In the genomic region with DNA sequence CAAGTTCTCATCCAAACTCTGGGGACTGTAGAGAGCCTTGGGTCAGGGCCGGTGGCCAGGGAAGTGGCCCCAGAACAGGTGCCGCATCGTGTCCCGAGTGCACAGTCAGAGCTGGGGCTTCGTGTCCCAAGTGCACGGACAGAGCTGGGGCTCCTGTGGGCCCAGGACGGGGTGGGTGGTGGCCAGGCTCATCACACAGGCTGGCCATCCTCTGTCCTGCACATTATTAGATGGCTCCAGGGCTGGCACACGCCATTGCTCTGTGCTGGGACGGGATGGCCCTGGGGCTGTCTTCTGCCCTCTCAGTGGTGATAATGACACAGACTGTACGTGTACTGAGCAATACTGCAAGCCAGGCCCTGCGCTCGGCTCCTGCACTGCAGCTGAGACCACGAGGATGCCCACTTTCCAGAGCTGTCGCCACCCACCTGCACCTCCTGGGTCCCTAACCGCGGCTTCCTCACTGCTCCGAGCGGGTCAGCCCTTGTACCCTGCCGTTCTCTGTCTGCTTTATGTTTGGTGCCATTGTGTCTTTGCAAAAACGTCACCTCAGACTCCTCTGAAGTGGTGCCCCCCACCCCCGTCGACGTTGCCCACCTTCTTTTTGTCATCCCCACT, we compare ENCODE assay signal across 8 cellular contexts. TPM values are rescaled to one million over a fixed set of nuclear protein-coding genes. Genes with fewer than 3 reads are reported as not detected.
A peak's percentile ranks its signal among the peaks of the same experiment; 100 is the strongest.
DNase-seq lines count a peak whose midpoint lies in the region; ATAC-seq and TF ChIP-seq lines count a peak whose summit lies in the region.
"Had no signal": no experiment of that assay in that cellular context is flagged by ENCODE, and none has a peak within 500 bp of the region (broad histone marks: within the 10 kb centered on the region; RNA-seq: fewer than 3 reads in every experiment).

No MANE protein-coding gene starts in this region.

- H3K4me3 ChIP-seq in HCT116 (replicated peaks in 1 of 2; ENCODE audit: low read depth in 1 of 2, low read length in 2 of 2) (peak overlapping the region; percentile 82 to 88), hepatocyte (peak overlapping the region; percentile 95)

- H3K27me3 ChIP-seq in HCT116 (ENCODE audit: insufficient read depth, low read length) = no peaks in the 10 kb centered on the region
- no peaks in the 10 kb centered on the region for H3K27me3 ChIP-seq in hepatocyte

- H3K4me1 ChIP-seq in HCT116 (ENCODE audit: control insufficient read depth in 1 of 2, insufficient read depth in 2 of 2, low read length in 2 of 2) = peaks cover 15 to 41% of the 10 kb centered on the region in 2 experiments; a peak in 3 of 4 replicates
- H3K4me1 ChIP-seq in hepatocyte (ENCODE audit: insufficient read depth) = peaks cover 60% of the 10 kb centered on the region

- peak overlapping the region; percentile 56 for H3K27ac Mint-ChIP-seq in activated CD4-positive, alpha-beta memory T cell treated with anti-CD3 and anti-CD28 coated beads, Interleukin-2, amount 10 ng/mL, durations not matched to agents 7 days and 5 days
- H3K27ac Mint-ChIP-seq in stimulated activated memory B cell treated with anti-CD40 and anti-IgM and Interleukin-4, amounts not matched to agents 10 μg/mL and 1 μg/mL and 100 μg/mL, for 72 hours = peak overlapping the region; percentile 83

- no peaks in the 10 kb centered on the region for H3K9me2 ChIP-seq in HCT116 (ENCODE audit: insufficient read depth)
- no peaks in the 10 kb centered on the region for H3K9me2 ChIP-seq in hepatocyte (replicated peaks; ENCODE audit: insufficient read depth)

- POLR2A ChIA-PET in HCT116 (lab: Charles Lee) = no interaction called here
- POLR2A ChIA-PET in activated CD4-positive, alpha-beta memory T cell treated with anti-CD3 and anti-CD28 coated beads, Interleukin-2, amount 10 ng/mL, durations not matched to agents 7 days and 5 days (lab: Charles Lee) = interaction anchor here (1.3 to 1.6 kb wide), 2 partner anchors 13 to 46 kb away, joined by 4 read pairs; no protein-coding TSS in a partner anchor

- ATAC-seq in HCT116 (no peak), GM18909 (IDR thresholded peaks at IDR 0.05; ENCODE audit: poor library complexity, unreplicated experiment) (no peak)
- ATAC-seq in stimulated activated memory B cell treated with anti-CD40 and anti-IgM and Interleukin-4, amounts not matched to agents 10 μg/mL and 1 μg/mL and 100 μg/mL, for 72 hours = no peak

- no peak for TF ChIP-seq POLR2A in HCT116 (IDR thresholded peaks at IDR 0.05; ENCODE audit: borderline replicate concordance, extremely low read depth, insufficient read depth, insufficient read length)

- no peaks in the 10 kb centered on the region for H3K27me3 Mint-ChIP-seq in activated CD4-positive, alpha-beta memory T cell treated with anti-CD3 and anti-CD28 coated beads, Interleukin-2, amount 10 ng/mL, durations not matched to agents 7 days and 5 days
- H3K27me3 Mint-ChIP-seq in stimulated activated memory B cell treated with anti-CD40 and anti-IgM and Interleukin-4, amounts not matched to agents 10 μg/mL and 1 μg/mL and 100 μg/mL, for 72 hours = no peaks in the 10 kb centered on the region

- H3K36me3 ChIP-seq in HCT116 (ENCODE audit: control insufficient read depth in 1 of 2, insufficient read depth in 2 of 2, low read length in 2 of 2) (peaks cover 0 to 5% of the 10 kb centered on the region in 2 experiments; a peak in 1 of 4 replicates), hepatocyte (replicated peaks; ENCODE audit: insufficient read depth, low read depth) (no peaks in the 10 kb centered on the region)

- no peak for DNase-seq in HCT116 (ENCODE audit: low read depth, low spot score)
- DNase-seq in activated CD4-positive, alpha-beta memory T cell treated with anti-CD3 and anti-CD28 coated beads, Interleukin-2, amount 10 ng/mL, durations not matched to agents 7 days and 5 days = no peak
- no peak for DNase-seq in hepatocyte (ENCODE audit: low spot score)
- DNase-seq in NCI-H345 (lab: John Stamatoyannopoulos, UW) = no peak
- DNase-seq in NCI-H226 = no peak
- DNase-seq: activated effector memory CD4-positive, alpha-beta T cell treated with anti-CD3 and anti-CD28 coated beads, Interleukin-2, amount 50 U/mL, for 16 hours had no signal

- H3K9me3 ChIP-seq in HCT116 (ENCODE audit: control insufficient read depth in 1 of 2, insufficient read depth in 1 of 2, low read depth in 1 of 2, low read length in 2 of 2) = no peaks in the 10 kb centered on the region
- H3K9me3 ChIP-seq in hepatocyte (ENCODE audit: low read depth) = no peaks in the 10 kb centered on the region

- peak overlapping the region; percentile 86 for H3K9ac ChIP-seq in HCT116 (ENCODE audit: low read length)

- intact Hi-C loops in HCT116 (cut with micrococcal nuclease) = no loop called here

- WGBS in hepatocyte (ENCODE audit: low lambda C conversion rate, missing lambda C conversion rate) = 77% methylated on average over 23 of the region's 23 CpGs

- H3K27ac ChIP-seq in HCT116 (ENCODE audit: low read depth, low read length) = no peak overlapping the region; the same call in 1 of the 2 replicates
- H3K27ac ChIP-seq in hepatocyte = no peak overlapping the region

- H3K79me2 ChIP-seq in HCT116 (ENCODE audit: insufficient read depth, low read length) (peaks cover 63% of the 10 kb centered on the region), hepatocyte (peaks cover 62% of the 10 kb centered on the region)

- H3K4me1 Mint-ChIP-seq in activated CD4-positive, alpha-beta memory T cell treated with anti-CD3 and anti-CD28 coated beads, Interleukin-2, amount 10 ng/mL, durations not matched to agents 7 days and 5 days = peaks cover 41% of the 10 kb centered on the region
- peaks cover 78% of the 10 kb centered on the region for H3K4me1 Mint-ChIP-seq in stimulated activated memory B cell treated with anti-CD40 and anti-IgM and Interleukin-4, amounts not matched to agents 10 μg/mL and 1 μg/mL and 100 μg/mL, for 72 hours

- no peak for TF ChIP-seq RAD21 in HCT116 (IDR thresholded peaks at IDR 0.05; ENCODE audit: low read depth)

- RAD21 ChIA-PET in HCT116 (lab: Charles Lee; ENCODE audit: low non-redundant PET in 1 of 2, low total read pairs in 2 of 2, uncharacterized antibody in 2 of 2, unreplicated experiment in 2 of 2) = no interaction called here

- peak overlapping the region; percentile 81 for H3K4me3 Mint-ChIP-seq in activated CD4-positive, alpha-beta memory T cell treated with anti-CD3 and anti-CD28 coated beads, Interleukin-2, amount 10 ng/mL, durations not matched to agents 7 days and 5 days
- peak overlapping the region; percentile 83 for H3K4me3 Mint-ChIP-seq in stimulated activated memory B cell treated with anti-CD40 and anti-IgM and Interleukin-4, amounts not matched to agents 10 μg/mL and 1 μg/mL and 100 μg/mL, for 72 hours

- peaks cover 18% of the 10 kb centered on the region for H3K36me3 Mint-ChIP-seq in activated CD4-positive, alpha-beta memory T cell treated with anti-CD3 and anti-CD28 coated beads, Interleukin-2, amount 10 ng/mL, durations not matched to agents 7 days and 5 days (ENCODE audit: low read depth)
- peaks cover 22% of the 10 kb centered on the region for H3K36me3 Mint-ChIP-seq in stimulated activated memory B cell treated with anti-CD40 and anti-IgM and Interleukin-4, amounts not matched to agents 10 μg/mL and 1 μg/mL and 100 μg/mL, for 72 hours

- H2AFZ ChIP-seq in HCT116 (ENCODE audit: low read depth, low read length, poor library complexity, severe bottlenecking) (no peak overlapping the region), hepatocyte (no peak overlapping the region)

- H3K9me3 Mint-ChIP-seq in activated CD4-positive, alpha-beta memory T cell treated with anti-CD3 and anti-CD28 coated beads, Interleukin-2, amount 10 ng/mL, durations not matched to agents 7 days and 5 days = no peaks in the 10 kb centered on the region
- no peaks in the 10 kb centered on the region for H3K9me3 Mint-ChIP-seq in stimulated activated memory B cell treated with anti-CD40 and anti-IgM and Interleukin-4, amounts not matched to agents 10 μg/mL and 1 μg/mL and 100 μg/mL, for 72 hours

- CTCF ChIA-PET in HCT116 (lab: Charles Lee) = no interaction called here
- CTCF ChIA-PET in activated CD4-positive, alpha-beta memory T cell treated with anti-CD3 and anti-CD28 coated beads, Interleukin-2, amount 10 ng/mL, durations not matched to agents 7 days and 5 days (lab: Charles Lee) = interaction anchor here (1.1 to 1.2 kb wide), 2 partner anchors 28 to 62 kb away, joined by 4 to 5 read pairs; no protein-coding TSS in a partner anchor

- H3K4me2 ChIP-seq in HCT116 (ENCODE audit: low read length) = peak overlapping the region; percentile 86
- H3K4me2 ChIP-seq in hepatocyte = peak overlapping the region; percentile 100

- TF ChIP-seq CTCF in HCT116 (IDR thresholded peaks at IDR 0.05 in 2 of 3, conservative IDR thresholded peaks at IDR 0.05 in 1 of 3; ENCODE audit: borderline replicate concordance in 1 of 3, insufficient read depth in 1 of 3, low read depth in 2 of 3, low read length in 2 of 3) (no peak), hepatocyte (IDR thresholded peaks at IDR 0.05; ENCODE audit: poor library complexity) (no peak)

- H4K20me1 ChIP-seq in HCT116 (ENCODE audit: insufficient read depth) = no peaks in the 10 kb centered on the region
- H4K20me1 ChIP-seq in hepatocyte (ENCODE audit: insufficient read depth, poor library complexity, severe bottlenecking) = peaks cover 63% of the 10 kb centered on the region

- BruUV-seq in HCT116 (replicated peaks; lab: Mats Ljungman, UMichigan) = no TSS peak

TF ChIP-seq in HCT116, 20 proteins besides CTCF, POLR2A, EP300 and RAD21:
- TF ChIP-seq SRF (IDR thresholded peaks at IDR 0.05; ENCODE audit: low read depth) (no peak), YY1 (IDR thresholded peaks at IDR 0.05; ENCODE audit: extremely low read depth, insufficient replicate concordance, low read depth, low read length) (no peak)

RNA-seq across cellular contexts. Expression of a gene that starts 1.9 kb away (rescaled TPM):
- 124 TPM for total RNA-seq in HCT116 (2021; ENCODE audit: unreplicated experiment)
- 52.2 and 69.8 TPM in 2 replicates for polyA plus RNA-seq in HCT116 (2012)
- total RNA-seq in activated CD4-positive, alpha-beta memory T cell treated with anti-CD3 and anti-CD28 coated beads, Interleukin-2, amount 10 ng/mL, durations not matched to agents 7 days and 5 days = 10 to 100 TPM; 36.7 to 47.0 TPM
- 5.8 and 18.5 TPM in 2 replicates for total RNA-seq in hepatocyte
- 61.1 and 69.1 TPM in 2 replicates for polyA plus RNA-seq in hepatocyte
